8 cellular contexts compared by ENCODE assay signal in the genomic region with DNA sequence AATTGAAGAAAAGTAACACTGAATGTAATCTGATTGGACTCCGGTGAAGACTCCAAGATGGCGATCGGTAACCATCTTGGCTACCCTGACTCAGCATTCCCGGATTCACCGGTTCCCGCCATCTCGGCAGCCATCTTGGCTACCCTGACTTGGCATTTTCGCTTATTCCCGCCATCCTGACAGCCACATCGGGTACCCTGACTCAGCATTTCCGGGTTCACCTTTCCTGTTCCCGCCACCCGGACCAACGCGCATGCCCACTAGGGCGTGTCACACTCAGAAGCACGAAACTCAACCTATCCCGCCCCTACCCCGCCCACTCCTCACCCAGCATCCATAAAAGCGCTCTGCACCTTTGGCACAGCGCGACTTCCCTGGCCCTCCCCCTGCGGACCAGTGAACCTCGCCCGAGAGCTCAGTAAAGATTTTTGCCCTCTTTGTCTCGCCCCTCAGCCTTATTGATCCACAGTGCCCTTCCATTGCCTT. TPM values are rescaled to one million over a fixed set of nuclear protein-coding genes. Genes with fewer than 3 reads are reported as not detected.
DNase-seq lines count a peak whose midpoint lies in the region; ATAC-seq and TF ChIP-seq lines count a peak whose summit lies in the region.

No MANE protein-coding gene starts in this region.

- H3K9me3 ChIP-seq in naive thymus-derived CD4-positive, alpha-beta T cell (ENCODE audit: control insufficient read depth in 2 of 3, low read length in 3 of 3) = no peaks in the 10 kb centered on the region
- H3K9me3 ChIP-seq in tibial artery = no peaks in the 10 kb centered on the region

- H3K27me3 ChIP-seq in naive thymus-derived CD4-positive, alpha-beta T cell (ENCODE audit: control insufficient read depth in 2 of 2, insufficient read depth in 2 of 2, low read length in 2 of 2) = no peaks in the 10 kb centered on the region
- H3K27me3 ChIP-seq in tibial artery = no peaks in the 10 kb centered on the region

- peak overlapping the region in 6 of 9 donors; percentile 26 to 82 (median 44) for H3K27ac Mint-ChIP-seq in naive thymus-derived CD4-positive, alpha-beta T cell

- peak overlapping the region; percentile 19 to 82 (median 50) for H3K4me3 Mint-ChIP-seq in naive thymus-derived CD4-positive, alpha-beta T cell

- in situ Hi-C loops in G401 (cut with HindIII; ENCODE audit: low sequenced_read_pairs) = no loop called here

- intact Hi-C loops in naive thymus-derived CD4-positive, alpha-beta T cell (cut with micrococcal nuclease) = loop anchor here in 1 of 2 donors (10.0 kb wide), 1 partner anchor 143 kb away; the partner anchor contains the start of gene ROR2
- intact Hi-C loops in tibial artery (cut with DNase I; ENCODE audit: low total_unique reads) = no loop called here

- TF ChIP-seq CTCF in tibial artery (IDR thresholded peaks at IDR 0.05) = no peak

- TF ChIP-seq POLR2A in erythroblast (IDR thresholded peaks at IDR 0.05; ENCODE audit: low read length) = no peak

- POLR2A ChIA-PET in naive thymus-derived CD4-positive, alpha-beta T cell (lab: Charles Lee) = interaction anchor here (1.1 kb wide), 1 partner anchor 17 kb away, joined by 3 read pairs; the partner anchor contains the start of gene SPTLC1

- H3K9me3 Mint-ChIP-seq in naive thymus-derived CD4-positive, alpha-beta T cell = peaks cover 0 to 6% (median 3%) of the 10 kb centered on the region in 11 donors

- peaks cover 4 to 71% (median 44%) of the 10 kb centered on the region in 5 donors for H3K36me3 Mint-ChIP-seq in naive thymus-derived CD4-positive, alpha-beta T cell

- H3K4me1 Mint-ChIP-seq in naive thymus-derived CD4-positive, alpha-beta T cell = peaks cover 17 to 66% (median 64%) of the 10 kb centered on the region in 7 donors

- ATAC-seq in naive thymus-derived CD4-positive, alpha-beta T cell = peak; percentile 52

- CTCF ChIA-PET in naive thymus-derived CD4-positive, alpha-beta T cell (lab: Charles Lee) = no interaction called here

- DNase-seq in G401 (ENCODE audit: low spot score) (peak; percentile 37), erythroblast (lab: John Stamatoyannopoulos, UW) (peak; percentile 53 to 66), tibial artery (peak in 1 of 2 donors; percentile 82), T1000 (lab: John Stamatoyannopoulos, UW) (no peak), NOMO-1 (lab: John Stamatoyannopoulos, UW; ENCODE audit: unreplicated experiment in 2 of 2) (no peak), NCI-H446 treated with DMSO at 0.1 percent for 48 hours (lab: John Stamatoyannopoulos, UW) (no peak)
- DNase-seq in activated CD8-positive, alpha-beta memory T cell treated with anti-CD3 and anti-CD28 coated beads, Interleukin-2, amount 50 U/mL, for 4 hours = peak; percentile 65
- DNase-seq in naive thymus-derived CD4-positive, alpha-beta T cell = peak in 8 of 9 donors; percentile 4 to 64 (median 24)

- H3K36me3 ChIP-seq in naive thymus-derived CD4-positive, alpha-beta T cell (ENCODE audit: control insufficient read depth in 2 of 3, insufficient read depth in 3 of 3, low read length in 3 of 3) = peaks cover 0 to under 1% (median 0%) of the 10 kb centered on the region in 3 experiments
- peaks cover 8 to 9% (median 9%) of the 10 kb centered on the region in 3 donors for H3K36me3 ChIP-seq in tibial artery

- no peak overlapping the region for H3K27ac ChIP-seq in naive thymus-derived CD4-positive, alpha-beta T cell (ENCODE audit: low read depth, low read length)
- no peak overlapping the region for H3K27ac ChIP-seq in tibial artery

- H3K4me3 ChIP-seq in naive thymus-derived CD4-positive, alpha-beta T cell (ENCODE audit: low read length) = no peak overlapping the region
- peak overlapping the region; percentile 11 to 30 for H3K4me3 ChIP-seq in tibial artery

- H3K4me1 ChIP-seq in naive thymus-derived CD4-positive, alpha-beta T cell (ENCODE audit: control insufficient read depth in 2 of 2, insufficient read depth in 2 of 2, low read length in 2 of 2) = no peaks in the 10 kb centered on the region
- H3K4me1 ChIP-seq in tibial artery = no peaks in the 10 kb centered on the region

- H3K27me3 Mint-ChIP-seq in naive thymus-derived CD4-positive, alpha-beta T cell = no peaks in the 10 kb centered on the region

RNA-seq across cellular contexts. Expression of gene SPTLC1, which starts 17.2 kb away (rescaled TPM):
- 31.7 and 61.2 TPM in 2 replicates for total RNA-seq in G401 (2014; rRNA removed; shearing (Covaris generic))
- 10 to 100 TPM; 45.6 to 64.0 (median 51.0) TPM for total RNA-seq in naive thymus-derived CD4-positive, alpha-beta T cell
- polyA plus RNA-seq in naive thymus-derived CD4-positive, alpha-beta T cell = 10 to 100 TPM; 46.8 to 50.6 TPM

Comparison
In these comparisons a context has a peak if more than half of its experiments do, and no peak if none do; other contexts are left out.
1. DNase-seq: peak in G401 (single experiment), activated CD8-positive, alpha-beta memory T cell treated with anti-CD3 and anti-CD28 coated beads, Interleukin-2, amount 50 U/mL, for 4 hours (single experiment), erythroblast (2 of 2) and naive thymus-derived CD4-positive, alpha-beta T cell (8 of 9); none in T1000 (single experiment), NOMO-1 (0 of 2) and NCI-H446 treated with DMSO at 0.1 percent for 48 hours (single experiment).